In genomic region chr13:113141591-113141950, GRCh38 we compare ENCODE assay signal across 1 cellular context.
TF ChIP-seq lines count a peak whose summit lies in the region.

No MANE protein-coding gene starts in this region.

TF ChIP-seq in H1, 55 proteins besides CTCF, POLR2A, EP300 and RAD21:
- TF ChIP-seq GABPA (IDR thresholded peaks at IDR 0.05; ENCODE audit: borderline replicate concordance, insufficient read depth, low read length), result no peak
- no peak for TF ChIP-seq RXRA (IDR thresholded peaks at IDR 0.05; ENCODE audit: insufficient read depth, low read depth, low read length)
- no peak for TF ChIP-seq SIRT6 (IDR thresholded peaks at IDR 0.05; ENCODE audit: low read length)
- TF ChIP-seq MAX (IDR thresholded peaks at IDR 0.05), result no peak
- TF ChIP-seq ASH2L (IDR thresholded peaks at IDR 0.05; ENCODE audit: low read length), result no peak
- TF ChIP-seq BACH1 (IDR thresholded peaks at IDR 0.05; ENCODE audit: low read length), result no peak
- no peak for TF ChIP-seq NRF1 (IDR thresholded peaks at IDR 0.05; ENCODE audit: low read depth, low read length)
- no peak for TF ChIP-seq POLR2AphosphoS5 (IDR thresholded peaks at IDR 0.05; ENCODE audit: low read depth, low read length)
- TF ChIP-seq EZH2 (IDR thresholded peaks at IDR 0.05; ENCODE audit: low read depth, low read length, severe bottlenecking), result no peak
